ENCODE assay signal across 1 cellular context in genomic region chr7:44140341-44140740, GRCh38.
TF ChIP-seq lines count a peak whose summit lies in the region.

No MANE protein-coding gene starts in this region.

TF ChIP-seq in H1, 55 proteins besides CTCF, POLR2A, EP300 and RAD21:
- no peak for TF ChIP-seq JUND (IDR thresholded peaks at IDR 0.05; ENCODE audit: low read length)
